In the genomic region with DNA sequence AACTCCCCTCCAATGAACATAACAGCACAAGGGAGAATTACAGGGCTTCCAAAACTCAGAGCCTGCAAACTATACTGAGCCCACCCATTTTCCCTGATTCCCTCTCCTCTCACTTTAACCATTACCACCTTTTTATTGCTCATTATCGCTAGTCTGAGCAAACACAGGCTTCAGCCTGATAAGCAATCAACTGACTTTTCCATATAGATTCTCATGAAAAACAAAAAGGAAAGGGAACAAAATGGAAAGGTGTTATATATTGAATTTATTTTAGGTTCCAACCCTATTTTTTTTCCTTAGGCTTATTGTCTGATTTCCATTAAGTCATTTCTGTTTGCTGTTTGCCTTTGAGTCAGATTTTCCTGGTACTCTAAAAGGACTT, we compare ENCODE assay signal across 23 cellular contexts. TPM values are rescaled to one million over a fixed set of nuclear protein-coding genes. Genes with fewer than 3 reads are reported as not detected.
"Had no signal": no experiment of that assay in that cellular context is flagged by ENCODE, and none has a peak within 500 bp of the region (broad histone marks: within the 10 kb centered on the region; RNA-seq: fewer than 3 reads in every experiment).

No MANE protein-coding gene starts in this region.

- H3K27me3 ChIP-seq: tibial nerve, vagina had no signal

- H3K4me1 ChIP-seq: tibial nerve, vagina had no signal

- H3K36me3 ChIP-seq: tibial nerve, vagina had no signal

- H3K27ac Mint-ChIP-seq: activated CD4-positive, alpha-beta T cell treated with anti-CD3 and anti-CD28 coated beads for 36 hours; activated CD8-positive, alpha-beta memory T cell treated with anti-CD3 and anti-CD28 coated beads, Interleukin-2, amount 10 ng/mL, durations not matched to agents 7 days and 5 days; activated CD8-positive, alpha-beta T cell treated with anti-CD3 and anti-CD28 coated beads, Interleukin-2, amount 10 ng/mL, durations not matched to agents 7 days and 5 days; activated naive CD4-positive, alpha-beta T cell treated with anti-CD3 and anti-CD28 coated beads for 36 hours; activated naive CD8-positive, alpha-beta T cell treated with anti-CD3 and anti-CD28 coated beads, Interleukin-2, amount 10 ng/mL, durations not matched to agents 7 days and 5 days; dendritic cell treated with granulocyte-macrophage colony-stimulating factor and Interleukin-4, amounts not matched to agents 40 ng/mL and 50 ng/mL, for 4 days; mesothelial cell of epicardium; naive thymus-derived CD8-positive, alpha-beta T cell; stimulated activated naive B cell treated with anti-CD40 and anti-IgM and Interleukin-4, amounts not matched to agents 10 μg/mL and 1 μg/mL and 100 μg/mL, for 72 hours had no signal

- H3K4me3 Mint-ChIP-seq: activated CD4-positive, alpha-beta T cell treated with anti-CD3 and anti-CD28 coated beads for 36 hours; activated CD8-positive, alpha-beta memory T cell treated with anti-CD3 and anti-CD28 coated beads, Interleukin-2, amount 10 ng/mL, durations not matched to agents 7 days and 5 days; activated CD8-positive, alpha-beta T cell treated with anti-CD3 and anti-CD28 coated beads, Interleukin-2, amount 10 ng/mL, durations not matched to agents 7 days and 5 days; activated naive CD4-positive, alpha-beta T cell treated with anti-CD3 and anti-CD28 coated beads for 36 hours; activated naive CD8-positive, alpha-beta T cell treated with anti-CD3 and anti-CD28 coated beads, Interleukin-2, amount 10 ng/mL, durations not matched to agents 7 days and 5 days; dendritic cell treated with granulocyte-macrophage colony-stimulating factor and Interleukin-4, amounts not matched to agents 40 ng/mL and 50 ng/mL, for 4 days; mesothelial cell of epicardium; naive thymus-derived CD8-positive, alpha-beta T cell; stimulated activated naive B cell treated with anti-CD40 and anti-IgM and Interleukin-4, amounts not matched to agents 10 μg/mL and 1 μg/mL and 100 μg/mL, for 72 hours had no signal

- H3K4me1 Mint-ChIP-seq: activated CD4-positive, alpha-beta T cell treated with anti-CD3 and anti-CD28 coated beads for 36 hours; activated CD8-positive, alpha-beta memory T cell treated with anti-CD3 and anti-CD28 coated beads, Interleukin-2, amount 10 ng/mL, durations not matched to agents 7 days and 5 days; activated naive CD8-positive, alpha-beta T cell treated with anti-CD3 and anti-CD28 coated beads, Interleukin-2, amount 10 ng/mL, durations not matched to agents 7 days and 5 days; naive thymus-derived CD8-positive, alpha-beta T cell; stimulated activated naive B cell treated with anti-CD40 and anti-IgM and Interleukin-4, amounts not matched to agents 10 μg/mL and 1 μg/mL and 100 μg/mL, for 72 hours had no signal

- H3K27me3 Mint-ChIP-seq: activated CD4-positive, alpha-beta T cell treated with anti-CD3 and anti-CD28 coated beads for 36 hours; activated naive CD8-positive, alpha-beta T cell treated with anti-CD3 and anti-CD28 coated beads, Interleukin-2, amount 10 ng/mL, durations not matched to agents 7 days and 5 days; dendritic cell treated with granulocyte-macrophage colony-stimulating factor and Interleukin-4, amounts not matched to agents 40 ng/mL and 50 ng/mL, for 4 days had no signal

- H3K4me3 ChIP-seq: skin epidermis, tibial nerve, vagina had no signal

- ATAC-seq: activated CD4-positive, alpha-beta T cell treated with anti-CD3 and anti-CD28 coated beads for 36 hours; activated CD8-positive, alpha-beta memory T cell treated with anti-CD3 and anti-CD28 coated beads, Interleukin-2, amount 10 ng/mL, durations not matched to agents 7 days and 5 days; activated CD8-positive, alpha-beta T cell treated with anti-CD3 and anti-CD28 coated beads, Interleukin-2, amount 10 ng/mL, durations not matched to agents 7 days and 5 days; left ventricle myocardium superior; naive thymus-derived CD8-positive, alpha-beta T cell; sciatic nerve; stimulated activated naive B cell treated with anti-CD40 and anti-IgM and Interleukin-4, amounts not matched to agents 10 μg/mL and 1 μg/mL and 100 μg/mL, for 72 hours had no signal

- DNase-seq: activated CD4-positive, alpha-beta T cell treated with anti-CD3 and anti-CD28 coated beads for 36 hours; activated CD4-positive, CD25-positive, alpha-beta regulatory T cell; activated CD8-positive, alpha-beta memory T cell treated with anti-CD3 and anti-CD28 coated beads, Interleukin-2, amount 10 ng/mL, durations not matched to agents 7 days and 5 days; activated CD8-positive, alpha-beta T cell treated with anti-CD3 and anti-CD28 coated beads, Interleukin-2, amount 10 ng/mL, durations not matched to agents 7 days and 5 days; activated effector memory CD4-positive, alpha-beta T cell treated with Interleukin-2 at 50 U/mL for 16 hours; activated naive CD4-positive, alpha-beta T cell treated with anti-CD3 and anti-CD28 coated beads for 36 hours; activated naive CD8-positive, alpha-beta T cell treated with anti-CD3 and anti-CD28 coated beads, Interleukin-2, amount 10 ng/mL, durations not matched to agents 7 days and 5 days; amygdala; caudate nucleus; effector CD4-positive, alpha-beta T cell; left ventricle myocardium superior; naive thymus-derived CD8-positive, alpha-beta T cell; posterior cingulate gyrus; retina; stimulated activated CD4-positive, alpha-beta T cell treated with anti-CD3 and anti-CD28 coated beads, Interleukin-1b, Interleukin-23, amount 100 ng/mL, for 48 hours; stimulated activated naive B cell treated with anti-CD40 and anti-IgM and Interleukin-4, amounts not matched to agents 10 μg/mL and 1 μg/mL and 100 μg/mL, for 72 hours; T-helper 1 cell had no signal

- H3K36me3 Mint-ChIP-seq: activated CD8-positive, alpha-beta memory T cell treated with anti-CD3 and anti-CD28 coated beads, Interleukin-2, amount 10 ng/mL, durations not matched to agents 7 days and 5 days had no signal

- H3K27ac ChIP-seq: skin epidermis, tibial nerve, vagina had no signal

RNA-seq across cellular contexts. Expression of a gene that starts 27.9 kb away (rescaled TPM):
- total RNA-seq: activated CD4-positive, alpha-beta T cell treated with anti-CD3 and anti-CD28 coated beads for 36 hours; activated CD8-positive, alpha-beta T cell treated with anti-CD3 and anti-CD28 coated beads, Interleukin-2, amount 10 ng/mL, durations not matched to agents 7 days and 5 days; activated naive CD8-positive, alpha-beta T cell treated with anti-CD3 and anti-CD28 coated beads, Interleukin-2, amount 10 ng/mL, durations not matched to agents 7 days and 5 days; naive thymus-derived CD8-positive, alpha-beta T cell had no signal
